Comparison of ENCODE assay signal across 10 cellular contexts in the genomic region with DNA sequence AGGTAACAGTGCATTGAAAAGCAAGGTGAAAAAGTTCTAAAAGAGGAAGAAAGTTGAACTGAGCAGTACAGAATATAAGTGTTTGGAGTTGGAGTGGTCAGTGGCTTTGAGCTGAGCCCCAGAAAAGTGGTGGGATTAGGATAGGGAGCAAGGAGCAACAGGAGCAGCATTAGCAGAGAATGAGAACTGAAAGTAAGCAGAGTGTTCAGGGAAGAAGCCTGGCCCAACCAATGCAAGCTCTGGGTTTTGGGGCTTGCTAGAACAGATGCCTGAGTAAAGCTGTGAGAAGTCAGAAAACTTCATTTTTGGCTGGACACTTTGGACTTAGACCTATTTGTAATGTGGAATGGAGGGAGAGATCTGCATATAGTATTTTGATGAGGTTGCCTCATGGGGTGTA. TPM values are rescaled to one million over a fixed set of nuclear protein-coding genes. Genes with fewer than 3 reads are reported as not detected.
DNase-seq lines count a peak whose midpoint lies in the region; ATAC-seq and TF ChIP-seq lines count a peak whose summit lies in the region.
"Had no signal": no experiment of that assay in that cellular context is flagged by ENCODE, and none has a peak within 500 bp of the region (broad histone marks: within the 10 kb centered on the region; RNA-seq: fewer than 3 reads in every experiment).

No MANE protein-coding gene starts in this region.

- H3K27me3 Mint-ChIP-seq in endothelial cell (ENCODE audit: unreplicated experiment): peaks cover 5% of the 10 kb centered on the region
- H3K27me3 Mint-ChIP-seq: activated naive CD8-positive, alpha-beta T cell had no signal

- H3K4me1 ChIP-seq in DOHH2 (ENCODE audit: control insufficient read depth, low read length) (peaks cover 85% of the 10 kb centered on the region), uterus (no peaks in the 10 kb centered on the region)

- peak overlapping the region; percentile 2 for H3K27ac Mint-ChIP-seq in endothelial cell (ENCODE audit: unreplicated experiment)

- H3K4me3 ChIP-seq in DOHH2 (ENCODE audit: low read length) (no peak overlapping the region), dorsolateral prefrontal cortex (no peak overlapping the region), uterus (no peak overlapping the region)

- H3K9me3 ChIP-seq in DOHH2 (ENCODE audit: control insufficient read depth, insufficient read depth, low read length) (no peaks in the 10 kb centered on the region), uterus (no peaks in the 10 kb centered on the region)

- no peak for DNase-seq in endothelial cell (ENCODE audit: low spot score)
- no peak for DNase-seq in COLO829 (ENCODE audit: low spot score)
- DNase-seq in dorsolateral prefrontal cortex: no peak
- no peak for DNase-seq in uterus
- DNase-seq: NCI-H1092 had no signal

- intact Hi-C loops in dorsolateral prefrontal cortex (cut with DNase I): no loop called here
- intact Hi-C loops in uterus (cut with DNase I; ENCODE audit: low total_unique reads): no loop called here

- peaks cover 100% of the 10 kb centered on the region for H3K79me2 ChIP-seq in DOHH2 (ENCODE audit: control insufficient read depth, low read length)

- peaks cover under 1% of the 10 kb centered on the region for H3K36me3 Mint-ChIP-seq in endothelial cell (ENCODE audit: low read depth, unreplicated experiment)

- TF ChIP-seq POLR2A in uterus (IDR thresholded peaks at IDR 0.05): no peak

- no peaks in the 10 kb centered on the region for H3K27me3 ChIP-seq in DOHH2 (ENCODE audit: control insufficient read depth, low read length)
- H3K27me3 ChIP-seq in dorsolateral prefrontal cortex: no peaks in the 10 kb centered on the region
- no peaks in the 10 kb centered on the region for H3K27me3 ChIP-seq in uterus

- peaks cover 48% of the 10 kb centered on the region for H4K20me1 ChIP-seq in DOHH2 (ENCODE audit: control insufficient read depth, insufficient read depth, low read depth, low read length)

- no peak for TF ChIP-seq CTCF in DOHH2 (IDR thresholded peaks at IDR 0.05; ENCODE audit: low read depth, low read length, poor library complexity, severe bottlenecking)
- no peak for TF ChIP-seq CTCF in endothelial cell (IDR thresholded peaks at IDR 0.05; ENCODE audit: unreplicated experiment)
- TF ChIP-seq CTCF in dorsolateral prefrontal cortex (IDR thresholded peaks at IDR 0.05 in 54 of 56, conservative IDR thresholded peaks at IDR 0.05 in 2 of 56; ENCODE audit: low read depth in 1 of 56, partially characterized antibody in 56 of 56): no peak
- no peak for TF ChIP-seq CTCF in uterus (IDR thresholded peaks at IDR 0.05)

- H3K27ac ChIP-seq in DOHH2 (ENCODE audit: low read depth, low read length) (peak overlapping the region; percentile 37; the same call in 1 of the 2 replicates), dorsolateral prefrontal cortex (no peak overlapping the region), uterus (no peak overlapping the region)

- H3F3A ChIP-seq in DOHH2 (ENCODE audit: control insufficient read depth, insufficient read depth): peaks cover 23% of the 10 kb centered on the region

- H3K9me2 ChIP-seq in DOHH2 (replicated peaks; ENCODE audit: control insufficient read depth, low read length): no peaks in the 10 kb centered on the region

- peaks cover 52% of the 10 kb centered on the region for H3K36me3 ChIP-seq in DOHH2 (ENCODE audit: control insufficient read depth, low read length)
- no peaks in the 10 kb centered on the region for H3K36me3 ChIP-seq in uterus

- H3K4me3 Mint-ChIP-seq in endothelial cell (ENCODE audit: unreplicated experiment): no peak overlapping the region
- H3K4me3 Mint-ChIP-seq: activated naive CD8-positive, alpha-beta T cell had no signal

- peak; percentile 32 for ATAC-seq in GM21381 (IDR thresholded peaks at IDR 0.05; ENCODE audit: unreplicated experiment)
- ATAC-seq in HG03432 (IDR thresholded peaks at IDR 0.05; ENCODE audit: unreplicated experiment): peak; percentile 40
- ATAC-seq in GM19455 (IDR thresholded peaks at IDR 0.05; ENCODE audit: unreplicated experiment): no peak

- H3K9me3 Mint-ChIP-seq in endothelial cell (ENCODE audit: unreplicated experiment): no peaks in the 10 kb centered on the region

- H3K4me1 Mint-ChIP-seq in endothelial cell (ENCODE audit: unreplicated experiment): peaks cover 49% of the 10 kb centered on the region

- peak overlapping the region; percentile 32; the same call in 1 of the 2 replicates for H3K4me2 ChIP-seq in DOHH2 (ENCODE audit: low read length)

RNA-seq across cellular contexts. Expression of a gene that starts 17.8 kb away (rescaled TPM):
- total RNA-seq in endothelial cell (ENCODE audit: unreplicated experiment) (18.2 TPM), dorsolateral prefrontal cortex (10 to 100 TPM; 21.3 to 55.2 (median 36.1) TPM), uterus (10 to 100 TPM; 18.7 to 50.2 (median 35.7) TPM)
